16 cellular contexts compared by ENCODE assay signal in genomic region chr3:130846181-130846580, GRCh38. TPM values are rescaled to one million over a fixed set of nuclear protein-coding genes. Genes with fewer than 3 reads are reported as not detected.
DNase-seq lines count a peak whose midpoint lies in the region; ATAC-seq and TF ChIP-seq lines count a peak whose summit lies in the region.
"Had no signal": no experiment of that assay in that cellular context is flagged by ENCODE, and none has a peak within 500 bp of the region (broad histone marks: within the 10 kb centered on the region; RNA-seq: fewer than 3 reads in every experiment).

No MANE protein-coding gene starts in this region.

- H3K4me2 ChIP-seq in mammary epithelial cell (ENCODE audit: insufficient read depth, low read depth, low read length), result peak overlapping the region; percentile 7
- H3K4me2 ChIP-seq: BLaER1 treated with 17β-estradiol and CSF1 and Interleukin-3, amounts not matched to agents 10 nM and 100 nM; GM23338 had no signal

- TF ChIP-seq CTCF in mammary epithelial cell (conservative IDR thresholded peaks at IDR 0.05 in 1 of 2, IDR thresholded peaks at IDR 0.05 in 1 of 2; ENCODE audit: extremely low read depth in 1 of 2, insufficient read depth in 1 of 2, low read depth in 1 of 2, low read length in 2 of 2), result no peak
- no peak for TF ChIP-seq CTCF in MCF 10A (IDR thresholded peaks at IDR 0.05; ENCODE audit: unreplicated experiment)
- no peak for TF ChIP-seq CTCF in VCaP (conservative IDR thresholded peaks at IDR 0.05)
- TF ChIP-seq CTCF in foreskin keratinocyte (conservative IDR thresholded peaks at IDR 0.05), result no peak

- intact Hi-C loops in mammary epithelial cell (cut with micrococcal nuclease) (no loop called here), MCF 10A (cut with micrococcal nuclease) (no loop called here)

- in situ Hi-C loops in mammary epithelial cell (cut with MboI; ENCODE audit: low sequenced_read_pairs in 2 of 2), result no loop called here

- no peak overlapping the region for H3K4me3 ChIP-seq in mammary epithelial cell (replicated peaks in 1 of 3; ENCODE audit: insufficient read depth in 1 of 3, low read depth in 2 of 3, low read length in 3 of 3)
- H3K4me3 ChIP-seq: BLaER1 treated with 17β-estradiol and CSF1 and Interleukin-3, amounts not matched to agents 10 nM and 100 nM; GM12878; GM23338 had no signal

- H3K4me1 Mint-ChIP-seq in MCF 10A (ENCODE audit: insufficient read depth, unreplicated experiment), result peaks cover 7% of the 10 kb centered on the region
- peaks cover 22% of the 10 kb centered on the region for H3K4me1 Mint-ChIP-seq in activated CD4-positive, alpha-beta memory T cell treated with anti-CD3 and anti-CD28 coated beads, Interleukin-2, amount 10 ng/mL, durations not matched to agents 7 days and 5 days

- H4K20me1 ChIP-seq in mammary epithelial cell (ENCODE audit: insufficient read depth, low read length), result no peaks in the 10 kb centered on the region
- H4K20me1 ChIP-seq: BLaER1 treated with 17β-estradiol and CSF1 and Interleukin-3, amounts not matched to agents 10 nM and 100 nM had no signal

- POLR2A ChIA-PET in MCF 10A (lab: Yijun Ruan, JAX), result no interaction called here
- POLR2A ChIA-PET in activated CD4-positive, alpha-beta memory T cell treated with anti-CD3 and anti-CD28 coated beads, Interleukin-2, amount 10 ng/mL, durations not matched to agents 7 days and 5 days (lab: Charles Lee), result no interaction called here

- H3K36me3 Mint-ChIP-seq in MCF 10A (ENCODE audit: insufficient read depth, unreplicated experiment), result no peaks in the 10 kb centered on the region
- no peaks in the 10 kb centered on the region for H3K36me3 Mint-ChIP-seq in activated CD4-positive, alpha-beta memory T cell treated with anti-CD3 and anti-CD28 coated beads, Interleukin-2, amount 10 ng/mL, durations not matched to agents 7 days and 5 days (ENCODE audit: low read depth)
- H3K36me3 Mint-ChIP-seq: CD8-positive, alpha-beta T cell had no signal

- no peaks in the 10 kb centered on the region for H3K27me3 ChIP-seq in mammary epithelial cell (ENCODE audit: insufficient read depth, low read length)
- no peaks in the 10 kb centered on the region for H3K27me3 ChIP-seq in foreskin keratinocyte
- H3K27me3 ChIP-seq: BLaER1 treated with 17β-estradiol and CSF1 and Interleukin-3, amounts not matched to agents 10 nM and 100 nM had no signal

- DNase-seq in mammary epithelial cell (peak; percentile 75), MCF 10A (ENCODE audit: unreplicated experiment) (no peak), foreskin keratinocyte (peak; percentile 75 to 89), hippocampal formation (lab: John Stamatoyannopoulos, UW) (no peak)
- no peak for DNase-seq in activated CD4-positive, alpha-beta memory T cell treated with anti-CD3 and anti-CD28 coated beads, Interleukin-2, amount 10 ng/mL, durations not matched to agents 7 days and 5 days
- DNase-seq: Calu3; CD8-positive, alpha-beta T cell; DMS53; DND-41; EL; HCEC 1CT had no signal

- ATAC-seq in foreskin keratinocyte, result peak; percentile 32
- ATAC-seq: CD8-positive, alpha-beta T cell; GM12878; GM23338 had no signal

- H3K27ac Mint-ChIP-seq in MCF 10A (ENCODE audit: low read depth, unreplicated experiment), result no peak overlapping the region
- no peak overlapping the region for H3K27ac Mint-ChIP-seq in activated CD4-positive, alpha-beta memory T cell treated with anti-CD3 and anti-CD28 coated beads, Interleukin-2, amount 10 ng/mL, durations not matched to agents 7 days and 5 days
- H3K27ac Mint-ChIP-seq: B cell; CD8-positive, alpha-beta T cell; GM23338 had no signal

- no peak overlapping the region for H3K9ac ChIP-seq in mammary epithelial cell (ENCODE audit: insufficient read depth, low read length)
- H3K9ac ChIP-seq: BLaER1 treated with 17β-estradiol and CSF1 and Interleukin-3, amounts not matched to agents 10 nM and 100 nM had no signal

- BruUV-seq in mammary epithelial cell (replicated peaks; lab: Mats Ljungman, UMichigan) (no TSS peak), MCF 10A (replicated peaks; lab: Mats Ljungman, UMichigan) (no TSS peak)

- no peaks in the 10 kb centered on the region for H3K79me2 ChIP-seq in mammary epithelial cell (ENCODE audit: insufficient read depth, low read length)

- H3K4me3 Mint-ChIP-seq in MCF 10A (ENCODE audit: unreplicated experiment), result no peak overlapping the region
- H3K4me3 Mint-ChIP-seq in activated CD4-positive, alpha-beta memory T cell treated with anti-CD3 and anti-CD28 coated beads, Interleukin-2, amount 10 ng/mL, durations not matched to agents 7 days and 5 days, result no peak overlapping the region
- H3K4me3 Mint-ChIP-seq: B cell; CD8-positive, alpha-beta T cell; GM23338 had no signal

- no peak overlapping the region for H2AFZ ChIP-seq in mammary epithelial cell (ENCODE audit: low read depth, low read length)
- H2AFZ ChIP-seq: GM23338 had no signal

- 0% methylated on average over 1 of the region's 1 CpG for WGBS in mammary epithelial cell (ENCODE audit: low coverage, missing lambda C conversion rate)

- H3K27me3 Mint-ChIP-seq in MCF 10A (ENCODE audit: insufficient read depth, unreplicated experiment), result peaks cover 22% of the 10 kb centered on the region
- peaks cover 5% of the 10 kb centered on the region for H3K27me3 Mint-ChIP-seq in activated CD4-positive, alpha-beta memory T cell treated with anti-CD3 and anti-CD28 coated beads, Interleukin-2, amount 10 ng/mL, durations not matched to agents 7 days and 5 days
- H3K27me3 Mint-ChIP-seq: B cell had no signal

- H3K36me3 ChIP-seq in mammary epithelial cell (ENCODE audit: insufficient read depth, low read length), result no peaks in the 10 kb centered on the region
- H3K36me3 ChIP-seq: BLaER1 treated with 17β-estradiol and CSF1 and Interleukin-3, amounts not matched to agents 10 nM and 100 nM had no signal

- H3K9me3 Mint-ChIP-seq in MCF 10A (ENCODE audit: unreplicated experiment), result no peaks in the 10 kb centered on the region
- no peaks in the 10 kb centered on the region for H3K9me3 Mint-ChIP-seq in activated CD4-positive, alpha-beta memory T cell treated with anti-CD3 and anti-CD28 coated beads, Interleukin-2, amount 10 ng/mL, durations not matched to agents 7 days and 5 days
- H3K9me3 Mint-ChIP-seq: CD8-positive, alpha-beta T cell; GM23338 had no signal

- CTCF ChIA-PET in mammary epithelial cell (lab: Charles Lee; ENCODE audit: low non-redundant PET) (no interaction called here), MCF 10A (lab: Yijun Ruan, JAX) (no interaction called here)
- CTCF ChIA-PET in activated CD4-positive, alpha-beta memory T cell treated with anti-CD3 and anti-CD28 coated beads, Interleukin-2, amount 10 ng/mL, durations not matched to agents 7 days and 5 days (lab: Charles Lee), result no interaction called here

- H3K4me1 ChIP-seq in mammary epithelial cell (ENCODE audit: insufficient read depth, low read length) (peaks cover 37% of the 10 kb centered on the region), foreskin keratinocyte (peaks cover 21% of the 10 kb centered on the region)

- peak overlapping the region; percentile 21 for H3K27ac ChIP-seq in mammary epithelial cell (ENCODE audit: insufficient read depth, low read depth, low read length)
- H3K27ac ChIP-seq in VCaP, result peak overlapping the region; percentile 100; the same call in 1 of the 2 replicates
- H3K27ac ChIP-seq in foreskin keratinocyte, result no peak overlapping the region
- H3K27ac ChIP-seq: BLaER1 treated with 17β-estradiol and CSF1 and Interleukin-3, amounts not matched to agents 10 nM and 100 nM had no signal

- dilution Hi-C loops in mammary epithelial cell (cut with HindIII; ENCODE audit: low sequenced_read_pairs), result no loop called here

- no peaks in the 10 kb centered on the region for H3K9me3 ChIP-seq in mammary epithelial cell (replicated peaks; ENCODE audit: insufficient read depth, low read length)
- H3K9me3 ChIP-seq: BLaER1 treated with 17β-estradiol and CSF1 and Interleukin-3, amounts not matched to agents 10 nM and 100 nM had no signal

RNA-seq across cellular contexts. Expression of gene ATP2C1, which starts 47.7 kb away (rescaled TPM):
- total RNA-seq in mammary epithelial cell (100 to 1,000 TPM; 111 to 116 TPM), MCF 10A (2022) (52.7 and 61.0 TPM in 2 replicates), foreskin keratinocyte (82.3 and 88.6 TPM in 2 replicates)
- polyA plus RNA-seq in mammary epithelial cell (72.5 TPM), foreskin keratinocyte (36.2 and 47.5 TPM in 2 replicates)
- polyA minus RNA-seq in mammary epithelial cell, result 93.4 TPM
- total RNA-seq in activated CD4-positive, alpha-beta memory T cell treated with anti-CD3 and anti-CD28 coated beads, Interleukin-2, amount 10 ng/mL, durations not matched to agents 7 days and 5 days, result 10 to 100 TPM; 57.5 to 63.8 TPM

Comparison
In these comparisons a context has a peak if more than half of its experiments do, and no peak if none do; other contexts are left out.
1. DNase-seq: peak in mammary epithelial cell (single experiment) and foreskin keratinocyte (2 of 2); none in MCF 10A (single experiment), hippocampal formation (0 of 2) and activated CD4-positive, alpha-beta memory T cell treated with anti-CD3 and anti-CD28 coated beads, Interleukin-2, amount 10 ng/mL, durations not matched to agents 7 days and 5 days (single experiment).